Comparison of ENCODE assay signal across 13 cellular contexts in genomic region chr12:108686753-108687152, GRCh38. TPM values are rescaled to one million over a fixed set of nuclear protein-coding genes. Genes with fewer than 3 reads are reported as not detected.
DNase-seq lines count a peak whose midpoint lies in the region; TF ChIP-seq lines count a peak whose summit lies in the region.
"Had no signal": no experiment of that assay in that cellular context is flagged by ENCODE, and none has a peak within 500 bp of the region (broad histone marks: within the 10 kb centered on the region; RNA-seq: fewer than 3 reads in every experiment).

No MANE protein-coding gene starts in this region.

- H3K36me3 ChIP-seq in colonic mucosa, result no peaks in the 10 kb centered on the region
- H3K36me3 ChIP-seq in muscle layer of duodenum (ENCODE audit: control insufficient read depth in 1 of 2, insufficient read depth in 2 of 2, low read length in 2 of 2), result peaks cover 0 to 4% of the 10 kb centered on the region in 2 donors
- no peaks in the 10 kb centered on the region for H3K36me3 ChIP-seq in tibial nerve

- no peak overlapping the region for H3K9ac ChIP-seq in colonic mucosa (ENCODE audit: low read depth in 2 of 2, low read length in 2 of 2)

- intact Hi-C loops in colonic mucosa (cut with DNase I), result no loop called here

- no peak for TF ChIP-seq EP300 in tibial nerve (IDR thresholded peaks at IDR 0.05)

- H3K27ac ChIP-seq in colonic mucosa (peak overlapping the region; percentile 13), muscle layer of duodenum (ENCODE audit: low read length) (peak overlapping the region; percentile 75), tibial nerve (peak overlapping the region in 3 of 4 donors; percentile 52 to 97 (median 95))
- H3K27ac ChIP-seq: 22Rv1 had no signal

- 58 to 61% methylated on average over 6 of the region's 6 CpGs for WGBS in tibial nerve, 2 donors

- H3K4me3 ChIP-seq in colonic mucosa (no peak overlapping the region), muscle layer of duodenum (ENCODE audit: low read depth in 1 of 2, low read length in 2 of 2) (no peak overlapping the region), tibial nerve (no peak overlapping the region)

- H3K4me1 ChIP-seq in colonic mucosa (no peaks in the 10 kb centered on the region), muscle layer of duodenum (ENCODE audit: control insufficient read depth in 1 of 2, insufficient read depth in 2 of 2, low read length in 2 of 2) (peaks cover 34 to 54% of the 10 kb centered on the region in 2 donors), tibial nerve (peaks cover 0 to 83% (median 42%) of the 10 kb centered on the region in 4 donors)

- H3K27me3 ChIP-seq in colonic mucosa (no peaks in the 10 kb centered on the region), muscle layer of duodenum (ENCODE audit: low read depth, low read length) (no peaks in the 10 kb centered on the region), tibial nerve (no peaks in the 10 kb centered on the region)

- no peak for TF ChIP-seq POLR2A in tibial nerve (IDR thresholded peaks at IDR 0.05)

- TF ChIP-seq CTCF in colonic mucosa (IDR thresholded peaks at IDR 0.05), result no peak
- TF ChIP-seq CTCF in tibial nerve (IDR thresholded peaks at IDR 0.05), result no peak

- H3K9me3 ChIP-seq in colonic mucosa (no peaks in the 10 kb centered on the region), muscle layer of duodenum (ENCODE audit: control insufficient read depth in 1 of 2, low read length in 2 of 2) (no peaks in the 10 kb centered on the region), tibial nerve (no peaks in the 10 kb centered on the region)

- DNase-seq in DMS 273 (lab: John Stamatoyannopoulos, UW; ENCODE audit: unreplicated experiment) (peak; percentile 19), DMS 273 treated with DMSO at 0.1 percent for 48 hours (lab: John Stamatoyannopoulos, UW) (no peak), colonic mucosa (no peak), tibial nerve (ENCODE audit: low spot score in 2 of 2) (no peak), GOT3 (lab: John Stamatoyannopoulos, UW) (no peak), germinal center (ENCODE audit: low spot score) (no peak), NCI-H1436 (lab: John Stamatoyannopoulos, UW) (no peak)
- DNase-seq: Karpas-422; naive B cell; stimulated activated CD4-positive, alpha-beta T cell treated with anti-CD3 and anti-CD28 coated beads, Interleukin-1b, Interleukin-23, amount 100 ng/mL, for 48 hours; stimulated activated naive CD4-positive, alpha-beta T cell treated with Interleukin-2 at 50 U/mL for 16 hours had no signal

RNA-seq across cellular contexts. Expression of gene CORO1C, which starts 44.6 kb away (rescaled TPM):
- 100 to 1,000 TPM; 112 to 166 TPM for total RNA-seq in colonic mucosa
- 100 to 1,000 TPM; 110 to 181 (median 158) TPM for total RNA-seq in tibial nerve

RNA-seq across cellular contexts. Expression of gene SELPLG, which starts 53.1 kb away (rescaled TPM):
- total RNA-seq in colonic mucosa (1 to 10 TPM; 2.5 to 4.4 TPM), tibial nerve (10 to 100 TPM in 2 of 4 donors, 1 to 10 TPM in 2; 4.5 to 15.1 (median 9.2) TPM)

Comparison
In these comparisons a context has a peak if more than half of its experiments do, and no peak if none do; other contexts are left out.
1. H3K27ac ChIP-seq: peak in every context shown above with its lines; median percentile 95 in tibial nerve; 75 in muscle layer of duodenum; 13 in colonic mucosa.